ENCODE assay signal across 16 cellular contexts in genomic region chr3:20924646-20925395, GRCh38.
"Had no signal": no experiment of that assay in that cellular context is flagged by ENCODE, and none has a peak within 500 bp of the region (broad histone marks: within the 10 kb centered on the region; RNA-seq: fewer than 3 reads in every experiment).

No MANE protein-coding gene starts in this region.

- H3K27ac ChIP-seq: coronary artery, psoas muscle, sigmoid colon had no signal

- H3K4me1 ChIP-seq: psoas muscle, sigmoid colon had no signal

- H3K9me3 ChIP-seq: psoas muscle had no signal

- H3K27me3 ChIP-seq: sigmoid colon had no signal

- H3K4me3 ChIP-seq: coronary artery, lung, psoas muscle, sigmoid colon had no signal

- H3K36me3 ChIP-seq: sigmoid colon had no signal

- DNase-seq: activated CD4-positive, alpha-beta T cell treated with anti-CD3 and anti-CD28 coated beads, Interleukin-2, amount 50 U/mL, for 4 hours; activated CD8-positive, alpha-beta memory T cell treated with anti-CD3 and anti-CD28 coated beads, Interleukin-2, amount 10 ng/mL, durations not matched to agents 7 days and 5 days; activated effector memory CD4-positive, alpha-beta T cell treated with anti-CD3 and anti-CD28 coated beads, Interleukin-2, amount 50 U/mL, for 16 hours; activated T-cell treated with anti-CD3 and anti-CD28 coated beads, Interleukin-2, amount 50 U/mL, for 4 hours; anterior cingulate cortex; caudate nucleus; effector memory CD4-positive, alpha-beta T cell; hypothalamus; left colon; nucleus accumbens; psoas muscle; sigmoid colon; stimulated activated CD4-positive, alpha-beta T cell treated with anti-CD3 and anti-CD28 coated beads, Interleukin-2, amount 100 ng/mL, for 48 hours; stimulated activated naive CD4-positive, alpha-beta T cell treated with Interleukin-2 at 50 U/mL for 16 hours had no signal
